2 cellular contexts compared by ENCODE assay signal in genomic region chr17:83072600-83073358, GRCh38.
TF ChIP-seq lines count a peak whose summit lies in the region.

No MANE protein-coding gene starts in this region.

TF ChIP-seq in Ishikawa, 13 proteins besides CTCF, POLR2A, EP300 and RAD21:
- TF ChIP-seq USF1 (IDR thresholded peaks at IDR 0.05), result peak; percentile 20; the same call in 1 of the 2 replicates
- TF ChIP-seq ZBTB7A (IDR thresholded peaks at IDR 0.05; ENCODE audit: low read depth), result 0 out of 2 replicates have a peak, but pooled peaks have one; percentile 16
- no peak for TF ChIP-seq MAX (IDR thresholded peaks at IDR 0.05)
TF ChIP-seq in Ishikawa: peak in this region for 2.

TF ChIP-seq in H1, 55 proteins besides CTCF, POLR2A, EP300 and RAD21:
- TF ChIP-seq EGR1 (IDR thresholded peaks at IDR 0.05; ENCODE audit: borderline replicate concordance, low read depth, low read length), result no peak
- TF ChIP-seq E2F6 (IDR thresholded peaks at IDR 0.05), result no peak
- TF ChIP-seq ZNF274 (IDR thresholded peaks at IDR 0.05; ENCODE audit: borderline replicate concordance, extremely low read depth, low read length), result no peak
- no peak for TF ChIP-seq KDM5A (IDR thresholded peaks at IDR 0.05; ENCODE audit: low read length)
- TF ChIP-seq CBX8 (IDR thresholded peaks at IDR 0.05; ENCODE audit: borderline replicate concordance, low read depth, low read length), result no peak
- no peak for TF ChIP-seq GTF2F1 (IDR thresholded peaks at IDR 0.05; ENCODE audit: borderline replicate concordance, low read depth, low read length)
- TF ChIP-seq KDM4A (IDR thresholded peaks at IDR 0.05; ENCODE audit: low read depth, low read length, severe bottlenecking), result no peak
- no peak for TF ChIP-seq TCF12 (IDR thresholded peaks at IDR 0.05; ENCODE audit: low read depth, low read length)
- no peak for TF ChIP-seq RNF2 (IDR thresholded peaks at IDR 0.05; ENCODE audit: borderline replicate concordance, low read depth, low read length, missing control alignments, poor library complexity, severe bottlenecking)
- no peak for TF ChIP-seq RXRA (IDR thresholded peaks at IDR 0.05; ENCODE audit: insufficient read depth, low read depth, low read length)
- no peak for TF ChIP-seq TEAD4 (IDR thresholded peaks at IDR 0.05; ENCODE audit: low read depth, low read length)
